30 cellular contexts compared by ENCODE assay signal in the genomic region with DNA sequence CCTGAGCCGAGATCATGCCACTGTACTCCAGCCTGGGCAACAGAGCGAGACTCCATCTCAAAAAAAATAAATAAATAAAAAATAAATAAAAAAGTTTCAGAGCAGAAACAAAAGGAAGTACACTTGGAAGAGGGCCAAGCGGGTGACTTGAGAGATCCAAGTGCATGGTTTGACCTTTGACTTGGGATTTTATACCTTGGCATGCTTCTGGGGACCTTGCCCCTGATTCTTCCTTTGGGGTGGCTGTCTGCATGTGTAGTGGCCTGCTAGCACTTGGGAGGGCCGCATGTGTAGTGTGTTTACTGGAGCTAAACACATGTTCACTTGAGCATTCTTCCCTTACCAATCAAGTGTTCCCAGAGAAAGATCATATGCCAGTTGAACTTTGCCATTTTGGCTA.
"Had no signal": no experiment of that assay in that cellular context is flagged by ENCODE, and none has a peak within 500 bp of the region (broad histone marks: within the 10 kb centered on the region; RNA-seq: fewer than 3 reads in every experiment).

No MANE protein-coding gene starts in this region.

- H3K27me3 ChIP-seq: brain microvascular endothelial cell, esophagus muscularis mucosa, foreskin keratinocyte, gastroesophageal sphincter had no signal

- H3K4me1 ChIP-seq: esophagus muscularis mucosa, foreskin keratinocyte had no signal

- ATAC-seq: activated CD4-positive, CD25-positive, alpha-beta regulatory T cell treated with anti-CD3 and anti-CD28 coated beads, Interleukin-2, amount 50 U/mL, for 24 hours; activated CD8-positive, alpha-beta T cell treated with anti-CD3 and anti-CD28 coated beads for 36 hours; activated T-cell treated with anti-CD3 and anti-CD28 coated beads, Interleukin-2, amount 50 U/mL, for 4 hours; activated T-helper 17 cell treated with anti-CD3 and anti-CD28 coated beads, Interleukin-2, amount 50 U/mL, for 72 hours; effector memory CD8-positive, alpha-beta T cell; foreskin keratinocyte; gastroesophageal sphincter; T-helper 17 cell had no signal

- H3K36me3 ChIP-seq: brain microvascular endothelial cell, esophagus muscularis mucosa, gastroesophageal sphincter, WERI-Rb-1 had no signal

- H3K4me3 ChIP-seq: esophagus muscularis mucosa, gastroesophageal sphincter had no signal

- H3K9me3 ChIP-seq: esophagus muscularis mucosa, gastroesophageal sphincter had no signal

- FAIRE-seq: astrocyte, bronchial epithelial cell had no signal

- H3K27ac ChIP-seq: brain microvascular endothelial cell, esophagus muscularis mucosa, foreskin keratinocyte, gastroesophageal sphincter, WERI-Rb-1 had no signal

- DNase-seq: activated B cell treated with CpG ODN at 0.5 μM for 24 hours; activated CD4-positive, alpha-beta T cell treated with anti-CD3 and anti-CD28 coated beads for 48 hours; activated CD4-positive, alpha-beta T cell treated with anti-CD3 and anti-CD28 coated beads, Interleukin-2, amount 50 U/mL, for 1 hour; activated CD4-positive, alpha-beta T cell treated with anti-CD3 and anti-CD28 coated beads, Interleukin-2, amount 50 U/mL, for 48 hours; activated CD8-positive, alpha-beta memory T cell treated with anti-CD3 and anti-CD28 coated beads for 24 hours; activated CD8-positive, alpha-beta T cell treated with anti-CD3 and anti-CD28 coated beads for 36 hours; activated effector memory CD4-positive, alpha-beta T cell treated with Interleukin-2 at 50 U/mL for 16 hours; activated gamma-delta T cell treated with Interleukin-2 at 50 U/mL for 16 hours; activated naive CD4-positive, alpha-beta T cell treated with anti-CD3 and anti-CD28 coated beads, Interleukin-2, amount 50 U/mL, for 16 hours; activated naive CD4-positive, alpha-beta T cell treated with Interleukin-2 at 50 U/mL for 16 hours; activated T-cell treated with anti-CD3 and anti-CD28 coated beads, Interleukin-2, amount 50 U/mL, for 4 hours; amniotic stem cell; anterior cingulate cortex; brain microvascular endothelial cell; cortex of kidney; dermis blood vessel endothelial cell; effector CD4-positive, alpha-beta T cell; effector memory CD8-positive, alpha-beta T cell; erythroblast; foreskin keratinocyte; T-helper 1 cell; T-helper 17 cell; T1000; WERI-Rb-1 had no signal
